Comparison of ENCODE assay signal across 11 cellular contexts in genomic region chr1:91124989-91125417, GRCh38.
DNase-seq lines count a peak whose midpoint lies in the region; ATAC-seq and TF ChIP-seq lines count a peak whose summit lies in the region.
"Had no signal": no experiment of that assay in that cellular context is flagged by ENCODE, and none has a peak within 500 bp of the region (broad histone marks: within the 10 kb centered on the region; RNA-seq: fewer than 3 reads in every experiment).

No MANE protein-coding gene starts in this region.

- intact Hi-C loops in activated naive CD4-positive, alpha-beta T cell treated with anti-CD3 and anti-CD28 coated beads for 36 hours (cut with micrococcal nuclease) = loop anchor here (2.0 kb wide), 1 partner anchor 102 kb away; the partner anchor contains the start of gene ZNF644
- intact Hi-C loops in transverse colon (cut with DNase I; ENCODE audit: low total_unique reads) = no loop called here

- no peak overlapping the region for H3K4me3 Mint-ChIP-seq in activated naive CD4-positive, alpha-beta T cell treated with anti-CD3 and anti-CD28 coated beads for 36 hours
- H3K4me3 Mint-ChIP-seq: CD4-positive, CD25-positive, alpha-beta regulatory T cell; naive B cell had no signal

- in situ Hi-C loops in transverse colon (cut with MboI; ENCODE audit: low pct_ligation_motif_present in 1 of 4, low pct_unique_long_range_greater_than_20kb in 1 of 4, low sequenced_read_pairs in 3 of 4) = loop anchor here in 1 of 4 donors (25.0 kb wide), 1 partner anchor 538 kb away; no protein-coding TSS in a partner anchor

- no peak overlapping the region for H3K27ac Mint-ChIP-seq in activated naive CD4-positive, alpha-beta T cell treated with anti-CD3 and anti-CD28 coated beads for 36 hours
- H3K27ac Mint-ChIP-seq: CD4-positive, CD25-positive, alpha-beta regulatory T cell had no signal

- no peaks in the 10 kb centered on the region for H3K9me3 ChIP-seq in transverse colon

- no peaks in the 10 kb centered on the region for H3K36me3 Mint-ChIP-seq in activated naive CD4-positive, alpha-beta T cell treated with anti-CD3 and anti-CD28 coated beads for 36 hours (ENCODE audit: low read depth)
- H3K36me3 Mint-ChIP-seq: CD4-positive, CD25-positive, alpha-beta regulatory T cell; naive B cell had no signal

- TF ChIP-seq POLR2A in transverse colon (IDR thresholded peaks at IDR 0.05) = no peak

- no peak for TF ChIP-seq CTCF in transverse colon (IDR thresholded peaks at IDR 0.05)

- H3K4me1 Mint-ChIP-seq in activated naive CD4-positive, alpha-beta T cell treated with anti-CD3 and anti-CD28 coated beads for 36 hours (ENCODE audit: low read depth) = peaks cover 13% of the 10 kb centered on the region
- H3K4me1 Mint-ChIP-seq: CD4-positive, CD25-positive, alpha-beta regulatory T cell; naive B cell had no signal

- H3K4me3 ChIP-seq in Jurkat, Clone E6-1 (ENCODE audit: low read length) = no peak overlapping the region
- H3K4me3 ChIP-seq in transverse colon = no peak overlapping the region

- H3K27ac ChIP-seq in transverse colon = no peak overlapping the region
- H3K27ac ChIP-seq: foreskin keratinocyte had no signal

- 47 to 100% methylated on average over 1 to 3 of the region's 3 CpGs for whole genome bisulfite sequencing in transverse colon (ENCODE audit: low coverage in 1 of 2), 2 donors

- H3K36me3 ChIP-seq in transverse colon = no peaks in the 10 kb centered on the region

- ATAC-seq in stimulated activated naive CD8-positive, alpha-beta T cell treated with anti-CD3 and anti-CD28 coated beads, Interleukin-15, Interleukin-2, amounts not matched to agents 100 U/mL and 50 U/mL, for 24 hours = peak; percentile 83
- ATAC-seq in HG02938 (IDR thresholded peaks at IDR 0.05; ENCODE audit: unreplicated experiment) = no peak
- ATAC-seq: foreskin keratinocyte had no signal

- H3K27me3 Mint-ChIP-seq in activated naive CD4-positive, alpha-beta T cell treated with anti-CD3 and anti-CD28 coated beads for 36 hours (ENCODE audit: low read depth) = no peaks in the 10 kb centered on the region
- H3K27me3 Mint-ChIP-seq: CD4-positive, CD25-positive, alpha-beta regulatory T cell had no signal

- no peaks in the 10 kb centered on the region for H3K27me3 ChIP-seq in transverse colon
- H3K27me3 ChIP-seq: foreskin keratinocyte had no signal

- H3K4me1 ChIP-seq in transverse colon = peaks cover 0 to 19% (median 7%) of the 10 kb centered on the region in 4 donors
- H3K4me1 ChIP-seq: foreskin keratinocyte had no signal

- peak; percentile 36 for DNase-seq in activated naive CD4-positive, alpha-beta T cell treated with anti-CD3 and anti-CD28 coated beads for 36 hours
- no peak for DNase-seq in activated naive CD4-positive, alpha-beta T cell (lab: John Stamatoyannopoulos, UW)
- DNase-seq in Jurkat, Clone E6-1 (ENCODE audit: low read depth, low spot score) = peak; percentile 39
- DNase-seq in fibroblast of peridontal ligament (ENCODE audit: extremely low read depth) (peak; percentile 16), transverse colon (no peak), NCI-H748 treated with DMSO at 0.1 percent for 48 hours (lab: John Stamatoyannopoulos, UW) (no peak)
- DNase-seq in stimulated activated naive CD8-positive, alpha-beta T cell treated with anti-CD3 and anti-CD28 coated beads, Interleukin-15, Interleukin-2, amounts not matched to agents 100 U/mL and 50 U/mL, for 24 hours = peak; percentile 50
- DNase-seq: foreskin keratinocyte, naive B cell had no signal

- CTCF ChIA-PET in activated naive CD4-positive, alpha-beta T cell treated with anti-CD3 and anti-CD28 coated beads for 36 hours (lab: Charles Lee) = interaction anchor here (1.2 kb wide), 1 partner anchor 40 kb away, joined by 3 read pairs; no protein-coding TSS in a partner anchor

- TF ChIP-seq EP300 in transverse colon (IDR thresholded peaks at IDR 0.05; ENCODE audit: low read depth) = no peak

- no peaks in the 10 kb centered on the region for H3K9me3 Mint-ChIP-seq in activated naive CD4-positive, alpha-beta T cell treated with anti-CD3 and anti-CD28 coated beads for 36 hours
- H3K9me3 Mint-ChIP-seq: naive B cell had no signal

Comparison
In these comparisons a context has a peak if more than half of its experiments do, and no peak if none do; other contexts are left out.
1. DNase-seq: peak in activated naive CD4-positive, alpha-beta T cell treated with anti-CD3 and anti-CD28 coated beads for 36 hours (single experiment), Jurkat, Clone E6-1 (single experiment), fibroblast of peridontal ligament (single experiment) and stimulated activated naive CD8-positive, alpha-beta T cell treated with anti-CD3 and anti-CD28 coated beads, Interleukin-15, Interleukin-2, amounts not matched to agents 100 U/mL and 50 U/mL, for 24 hours (single experiment); none in activated naive CD4-positive, alpha-beta T cell (0 of 4), transverse colon (single experiment) and NCI-H748 treated with DMSO at 0.1 percent for 48 hours (single experiment).